ENCODE assay signal across 28 cellular contexts in genomic region chr21:21851657-21852056, GRCh38.
DNase-seq lines count a peak whose midpoint lies in the region; ATAC-seq, FAIRE-seq and TF ChIP-seq lines count a peak whose summit lies in the region.
"Had no signal": no experiment of that assay in that cellular context is flagged by ENCODE, and none has a peak within 500 bp of the region (broad histone marks: within the 10 kb centered on the region; RNA-seq: fewer than 3 reads in every experiment).

No MANE protein-coding gene starts in this region.

- dilution Hi-C loops in keratinocyte (cut with MboI; ENCODE audit: extremely low pct_ligation_motif_present, low sequenced_read_pairs): no loop called here

- H4K20me1 ChIP-seq in astrocyte (ENCODE audit: insufficient read depth, low read length): no peaks in the 10 kb centered on the region
- no peaks in the 10 kb centered on the region for H4K20me1 ChIP-seq in keratinocyte (ENCODE audit: control insufficient read depth, extremely low read depth, insufficient read depth, low read length)

- no peaks in the 10 kb centered on the region for H3K9me3 Mint-ChIP-seq in astrocyte (ENCODE audit: unreplicated experiment)

- TF ChIP-seq CTCF in astrocyte (IDR thresholded peaks at IDR 0.05; ENCODE audit: insufficient read depth, low read depth, low read length): no peak
- no peak for TF ChIP-seq CTCF in keratinocyte (optimal IDR thresholded peaks at IDR 0.05 in 1 of 3, IDR thresholded peaks at IDR 0.05 in 1 of 3, conservative IDR thresholded peaks at IDR 0.05 in 1 of 3; ENCODE audit: extremely low read depth in 1 of 3, insufficient read depth in 2 of 3, low read length in 3 of 3)
- TF ChIP-seq CTCF in gastrocnemius medialis (IDR thresholded peaks at IDR 0.05 in 4 of 5, conservative IDR thresholded peaks at IDR 0.05 in 1 of 5): no peak
- TF ChIP-seq CTCF in D721Med (IDR thresholded peaks at IDR 0.05; ENCODE audit: insufficient read depth, missing control alignments): no peak

- ATAC-seq in gastrocnemius medialis: no peak
- ATAC-seq: heart left ventricle, Panc1, right lobe of liver had no signal

- no peak overlapping the region for H3K4me3 Mint-ChIP-seq in astrocyte (ENCODE audit: unreplicated experiment)
- H3K4me3 Mint-ChIP-seq: activated B cell treated with CpG ODN at 0.5 μM for 24 hours, B cell, immature natural killer cell, type B pancreatic cell had no signal

- H3K79me2 ChIP-seq in astrocyte (ENCODE audit: insufficient read depth, low read length) (no peaks in the 10 kb centered on the region), keratinocyte (ENCODE audit: control insufficient read depth, insufficient read depth, low read length) (no peaks in the 10 kb centered on the region)

- no peaks in the 10 kb centered on the region for H3K27me3 ChIP-seq in astrocyte (ENCODE audit: insufficient read depth, low read length)
- H3K27me3 ChIP-seq in keratinocyte (ENCODE audit: control insufficient read depth, extremely low read depth, insufficient read depth, low read length): no peaks in the 10 kb centered on the region
- no peaks in the 10 kb centered on the region for H3K27me3 ChIP-seq in gastrocnemius medialis
- H3K27me3 ChIP-seq: adrenal gland, breast epithelium, heart left ventricle, right lobe of liver had no signal

- H3K4me1 Mint-ChIP-seq in astrocyte (ENCODE audit: low read depth, unreplicated experiment): no peaks in the 10 kb centered on the region
- H3K4me1 Mint-ChIP-seq: activated B cell treated with CpG ODN at 0.5 μM for 24 hours, B cell, immature natural killer cell had no signal

- no peaks in the 10 kb centered on the region for H3K36me3 ChIP-seq in astrocyte (ENCODE audit: insufficient read depth, low read length)
- no peaks in the 10 kb centered on the region for H3K36me3 ChIP-seq in keratinocyte (ENCODE audit: control insufficient read depth in 2 of 2, extremely low read depth in 1 of 2, insufficient read depth in 2 of 2, low read length in 2 of 2)
- H3K36me3 ChIP-seq in gastrocnemius medialis: no peaks in the 10 kb centered on the region
- H3K36me3 ChIP-seq: adrenal gland, breast epithelium, heart left ventricle, right lobe of liver had no signal

- FAIRE-seq in astrocyte (lab: Jason Lieb, UNC) (no peak), keratinocyte (lab: Jason Lieb, UNC) (peak; percentile 26), D721Med (lab: Jason Lieb, UNC) (no peak)

- H3K27ac ChIP-seq in astrocyte (ENCODE audit: low read depth, low read length) (no peak overlapping the region), keratinocyte (ENCODE audit: control insufficient read depth, insufficient read depth, low read length) (no peak overlapping the region), gastrocnemius medialis (no peak overlapping the region)
- H3K27ac ChIP-seq: adrenal gland, breast epithelium, coronary artery, GM23248, heart left ventricle, right lobe of liver had no signal

- H3K36me3 Mint-ChIP-seq in astrocyte (ENCODE audit: low read depth, unreplicated experiment): no peaks in the 10 kb centered on the region
- H3K36me3 Mint-ChIP-seq: immature natural killer cell, type B pancreatic cell had no signal

- H2AFZ ChIP-seq in astrocyte (ENCODE audit: low read depth, low read length) (no peak overlapping the region), keratinocyte (ENCODE audit: control insufficient read depth, low read length) (no peak overlapping the region)
- H2AFZ ChIP-seq: GM23248 had no signal

- intact Hi-C loops in gastrocnemius medialis (cut with DNase I; ENCODE audit: low total_unique reads): no loop called here

- no peak overlapping the region for H3K4me3 ChIP-seq in astrocyte (ENCODE audit: insufficient read depth, low read depth, low read length)
- no peak overlapping the region for H3K4me3 ChIP-seq in keratinocyte (ENCODE audit: control insufficient read depth in 2 of 3, extremely low read depth in 1 of 3, insufficient read depth in 2 of 3, low read depth in 1 of 3, low read length in 3 of 3)
- H3K4me3 ChIP-seq in gastrocnemius medialis: no peak overlapping the region
- H3K4me3 ChIP-seq: adrenal gland, breast epithelium, coronary artery, GM23248, heart left ventricle, right lobe of liver had no signal

- peak; percentile 26 for DNase-seq in NCI-H2227 (lab: John Stamatoyannopoulos, UW; ENCODE audit: unreplicated experiment)
- no peak for DNase-seq in NCI-H2227 treated with DMSO at 0.1 percent for 48 hours (lab: John Stamatoyannopoulos, UW)
- peak; percentile 43 for DNase-seq in NCI-H146 treated with DMSO at 0.1 percent for 48 hours (lab: John Stamatoyannopoulos, UW; ENCODE audit: unreplicated experiment)
- peak; percentile 29 for DNase-seq in astrocyte (ENCODE audit: low read depth)
- no peak for DNase-seq in keratinocyte (ENCODE audit: low read depth, low spot score)
- DNase-seq in gastrocnemius medialis: no peak
- DNase-seq in D721Med (ENCODE audit: insufficient read length, low spot score): no peak
- no peak for DNase-seq in hepatic stellate cell (ENCODE audit: low spot score)
- DNase-seq: 8988T; activated B cell treated with CpG ODN at 0.5 μM for 24 hours; activated CD4-positive, alpha-beta T cell treated with anti-CD3 and anti-CD28 coated beads, Interleukin-2, amount 50 U/mL, for 48 hours; activated gamma-delta T cell treated with Interleukin-2 at 50 U/mL for 16 hours; adrenal gland; COR-L47; GM23248; heart left ventricle; immature natural killer cell; KG1; NCI-H2029 treated with DMSO at 0.1 percent for 48 hours; NK-92 treated with Interleukin-12 subunit alpha and Interleukin-12 subunit beta, amount 100 ng/mL, for 24 hours; posterior cingulate gyrus; right lobe of liver; T-helper 9 cell had no signal

- no peaks in the 10 kb centered on the region for H3K27me3 Mint-ChIP-seq in astrocyte (ENCODE audit: low read depth, unreplicated experiment)
- H3K27me3 Mint-ChIP-seq: activated B cell treated with CpG ODN at 0.5 μM for 24 hours, B cell, type B pancreatic cell had no signal

- H3K9me3 ChIP-seq in astrocyte (ENCODE audit: insufficient read depth, low read depth, low read length) (no peaks in the 10 kb centered on the region), keratinocyte (ENCODE audit: control insufficient read depth, low read depth, low read length) (no peaks in the 10 kb centered on the region), gastrocnemius medialis (no peaks in the 10 kb centered on the region)
- H3K9me3 ChIP-seq: adrenal gland, breast epithelium, right lobe of liver had no signal

- no peak for TF ChIP-seq POLR2A in gastrocnemius medialis (IDR thresholded peaks at IDR 0.05)

- no peak overlapping the region for H3K9ac ChIP-seq in astrocyte (ENCODE audit: low read length)
- no peak overlapping the region for H3K9ac ChIP-seq in keratinocyte (ENCODE audit: control insufficient read depth, extremely low read depth, insufficient read depth, low read length)
- H3K9ac ChIP-seq: GM23248 had no signal

- H3K27ac Mint-ChIP-seq in astrocyte (ENCODE audit: unreplicated experiment): no peak overlapping the region
- H3K27ac Mint-ChIP-seq: activated B cell treated with CpG ODN at 0.5 μM for 24 hours, B cell, immature natural killer cell, type B pancreatic cell had no signal

- in situ Hi-C loops in gastrocnemius medialis (cut with MboI; ENCODE audit: low sequenced_read_pairs in 4 of 4): no loop called here

- no peaks in the 10 kb centered on the region for H3K4me1 ChIP-seq in astrocyte (ENCODE audit: insufficient read depth, low read length)
- H3K4me1 ChIP-seq in keratinocyte (ENCODE audit: control insufficient read depth, extremely low read depth, insufficient read depth, low read length): no peaks in the 10 kb centered on the region
- H3K4me1 ChIP-seq in gastrocnemius medialis: no peaks in the 10 kb centered on the region
- H3K4me1 ChIP-seq: adrenal gland, breast epithelium, heart left ventricle, right lobe of liver had no signal

- H3K4me2 ChIP-seq in astrocyte (ENCODE audit: low read length): no peak overlapping the region
- no peak overlapping the region for H3K4me2 ChIP-seq in keratinocyte (ENCODE audit: control insufficient read depth, extremely low read depth, insufficient read depth, low read depth, low read length)

- no peaks in the 10 kb centered on the region for H3K9me1 ChIP-seq in keratinocyte (ENCODE audit: control insufficient read depth, extremely low read depth, insufficient read depth, low read length)

Comparison
In these comparisons a context has a peak if more than half of its experiments do, and no peak if none do; other contexts are left out.
1. DNase-seq: peak in NCI-H2227 (single experiment), NCI-H146 treated with DMSO at 0.1 percent for 48 hours (single experiment) and astrocyte (single experiment); none in NCI-H2227 treated with DMSO at 0.1 percent for 48 hours (single experiment), keratinocyte (single experiment), gastrocnemius medialis (0 of 2), D721Med (single experiment) and hepatic stellate cell (single experiment).